ENCODE assay signal across 16 cellular contexts in the genomic region with DNA sequence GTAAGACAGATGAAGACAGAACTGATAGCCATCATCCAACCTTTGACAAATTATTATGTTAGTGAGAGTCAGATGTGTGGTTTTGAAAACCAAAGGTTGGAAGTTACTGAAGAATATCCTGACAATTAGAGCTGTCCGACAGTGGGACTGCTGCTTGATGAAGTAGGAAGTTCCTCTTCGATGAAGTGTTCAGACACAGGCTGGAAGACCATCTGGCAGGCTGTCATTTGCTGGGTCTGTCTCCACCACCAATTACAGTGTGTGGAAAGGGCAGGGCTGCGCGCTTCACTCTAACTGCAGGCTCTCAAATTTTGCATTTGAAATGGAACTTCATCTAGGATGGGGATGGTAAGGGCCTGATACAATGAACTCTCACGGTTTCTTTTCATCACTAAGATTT.
DNase-seq lines count a peak whose midpoint lies in the region; ATAC-seq and TF ChIP-seq lines count a peak whose summit lies in the region.
"Had no signal": no experiment of that assay in that cellular context is flagged by ENCODE, and none has a peak within 500 bp of the region (broad histone marks: within the 10 kb centered on the region; RNA-seq: fewer than 3 reads in every experiment).

No MANE protein-coding gene starts in this region.

- H3K36me3 ChIP-seq in HAP-1 (replicated peaks): no peaks in the 10 kb centered on the region
- no peaks in the 10 kb centered on the region for H3K36me3 ChIP-seq in spleen
- H3K36me3 ChIP-seq in neural progenitor cell: no peaks in the 10 kb centered on the region

- H2AFZ ChIP-seq in neural progenitor cell (replicated peaks): no peak overlapping the region

- no peak overlapping the region for H3K4me3 Mint-ChIP-seq in neural progenitor cell

- H3K4me2 ChIP-seq in neural progenitor cell: no peak overlapping the region

- H3K27ac ChIP-seq in spleen: no peak overlapping the region
- H3K27ac ChIP-seq in neural progenitor cell: no peak overlapping the region

- no peaks in the 10 kb centered on the region for H3K79me2 ChIP-seq in neural progenitor cell (ENCODE audit: low read depth)

- H3K4me1 ChIP-seq in HAP-1 (peaks cover 26% of the 10 kb centered on the region), spleen (no peaks in the 10 kb centered on the region), neural progenitor cell (no peaks in the 10 kb centered on the region)

- DNase-seq in HAP-1 (ENCODE audit: low spot score in 2 of 2) (peak; percentile 34 to 54), NCI-H2227 (lab: John Stamatoyannopoulos, UW; ENCODE audit: unreplicated experiment) (peak; percentile 48), SK-N-DZ (ENCODE audit: low spot score) (peak; percentile 57), islet precursor cell (peak; percentile 57), hypothalamus (lab: John Stamatoyannopoulos, UW) (no peak), spleen (no peak), neural progenitor cell (ENCODE audit: low spot score) (no peak)
- DNase-seq: DMS153, IMR-90, Kasumi-1, NCI-H1436, NCI-H526 treated with DMSO at 0.1 percent for 48 hours, Right ventricle myocardium superior had no signal

- H3K9ac ChIP-seq in neural progenitor cell: no peak overlapping the region

- WGBS in spleen, 5 donors: 58 to 66% (median 62%) methylated on average over 5 of the region's 5 CpGs

- H3K27me3 ChIP-seq in HAP-1 (ENCODE audit: low read depth) (no peaks in the 10 kb centered on the region), spleen (replicated peaks in 1 of 7) (no peaks in the 10 kb centered on the region), neural progenitor cell (no peaks in the 10 kb centered on the region)

- H3K9me3 Mint-ChIP-seq in neural progenitor cell: no peaks in the 10 kb centered on the region

- H3K4me3 ChIP-seq in HAP-1: no peak overlapping the region
- H3K4me3 ChIP-seq in spleen: no peak overlapping the region
- no peak overlapping the region for H3K4me3 ChIP-seq in neural progenitor cell

- no peak overlapping the region for H3K27ac Mint-ChIP-seq in neural progenitor cell

- no peaks in the 10 kb centered on the region for H4K20me1 ChIP-seq in neural progenitor cell (ENCODE audit: low read depth)

- H3K36me3 Mint-ChIP-seq in neural progenitor cell: no peaks in the 10 kb centered on the region

- H3K9me3 ChIP-seq in HAP-1 (no peaks in the 10 kb centered on the region), spleen (no peaks in the 10 kb centered on the region), neural progenitor cell (ENCODE audit: low read depth) (no peaks in the 10 kb centered on the region)

- H3K27me3 Mint-ChIP-seq in neural progenitor cell (ENCODE audit: insufficient read depth, low read depth): no peaks in the 10 kb centered on the region

- TF ChIP-seq POLR2A in spleen (IDR thresholded peaks at IDR 0.05): no peak

- intact Hi-C loops in spleen (cut with DNase I; ENCODE audit: low total_unique reads): no loop called here

- TF ChIP-seq CTCF in spleen (IDR thresholded peaks at IDR 0.05 in 8 of 11, conservative IDR thresholded peaks at IDR 0.05 in 3 of 11) (no peak), neural progenitor cell (IDR thresholded peaks at IDR 0.05) (no peak)

- no peak for ATAC-seq in HG03095 (IDR thresholded peaks at IDR 0.05; ENCODE audit: unreplicated experiment)
- ATAC-seq: HCT116, Panc1 had no signal

- in situ Hi-C loops in HAP-1 (cut with MboI; ENCODE audit: low sequenced_read_pairs): no loop called here

- H3F3A ChIP-seq in neural progenitor cell (ENCODE audit: low read depth): no peaks in the 10 kb centered on the region

- H3K4me1 Mint-ChIP-seq in neural progenitor cell: peaks cover 5% of the 10 kb centered on the region

Comparison
In these comparisons a context has a peak if more than half of its experiments do, and no peak if none do; other contexts are left out.
1. DNase-seq: peak in HAP-1 (2 of 2), NCI-H2227 (single experiment), SK-N-DZ (single experiment) and islet precursor cell (single experiment); none in hypothalamus (0 of 51), spleen (single experiment) and neural progenitor cell (single experiment).